8 cellular contexts compared by ENCODE assay signal in the genomic region with DNA sequence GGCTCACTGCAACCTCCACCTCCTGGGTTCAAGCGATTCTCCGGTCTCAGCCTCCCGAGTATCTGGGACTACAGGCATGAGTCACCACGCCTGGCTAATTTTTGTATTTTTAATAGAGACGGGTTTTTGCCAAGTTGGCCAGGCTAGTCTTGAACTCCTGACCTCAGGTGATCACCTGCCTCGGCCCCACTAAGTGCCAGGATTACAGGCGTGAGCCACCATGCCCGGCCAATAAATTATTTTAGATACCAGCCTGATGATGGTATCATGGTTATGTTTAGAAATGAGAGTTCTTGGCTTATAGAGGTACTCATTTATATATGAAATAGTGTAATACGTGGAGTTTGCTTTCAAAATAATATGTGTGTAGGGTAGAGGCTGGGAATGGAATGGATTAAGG.
"Had no signal": no experiment of that assay in that cellular context is flagged by ENCODE, and none has a peak within 500 bp of the region (broad histone marks: within the 10 kb centered on the region; RNA-seq: fewer than 3 reads in every experiment).

No MANE protein-coding gene starts in this region.

- H3K4me3 ChIP-seq: GM12878 had no signal

- ATAC-seq: GM12878 had no signal

- FAIRE-seq: G401.6, GM12878, GM12891, GM12892, GM18507, GM19239 had no signal

- DNase-seq: GDM1, GF-D8 had no signal
